23 cellular contexts compared by ENCODE assay signal in genomic region chr9:89223398-89223977, GRCh38. TPM values are rescaled to one million over a fixed set of nuclear protein-coding genes. Genes with fewer than 3 reads are reported as not detected.
DNase-seq lines count a peak whose midpoint lies in the region; ATAC-seq and TF ChIP-seq lines count a peak whose summit lies in the region.
"Had no signal": no experiment of that assay in that cellular context is flagged by ENCODE, and none has a peak within 500 bp of the region (broad histone marks: within the 10 kb centered on the region; RNA-seq: fewer than 3 reads in every experiment).

No MANE protein-coding gene starts in this region.

- DNase-seq in AG20443 (ENCODE audit: low spot score): peak; percentile 40
- peak; percentile 47 for DNase-seq in GM23248
- peak; percentile 76 for DNase-seq in adipocyte (ENCODE audit: low read depth)
- peak; percentile 57 for DNase-seq in fibroblast of mammary gland (ENCODE audit: low read depth)
- DNase-seq in inferior parietal cortex (ENCODE audit: extremely low spot score): no peak
- DNase-seq in GM20000 (ENCODE audit: low spot score): no peak
- DNase-seq: BE2C; Caco-2; CD4-positive, CD25-positive, alpha-beta regulatory T cell; DMS153; GOT3; Kasumi-1; MG63; NCI-H1048; NCI-H146; NCI-H2081 treated with DMSO at 0.1 percent for 48 hours; NCI-H510A; NCI-H774; OCI-M1; SHP77 treated with DMSO at 0.1 percent for 48 hours had no signal

- no peak overlapping the region for H2AFZ ChIP-seq in GM23248

- 16 to 24% methylated on average over 5 of the region's 5 CpGs for WGBS in GM23248 (ENCODE audit: low coverage in 1 of 2, low lambda C conversion rate in 2 of 2, missing lambda C conversion rate in 2 of 2), 2 experiments

- H3K4me1 ChIP-seq in GM23248 (ENCODE audit: insufficient read depth): peaks cover 3% of the 10 kb centered on the region; the same call in 1 of the 2 replicates
- peaks cover 13% of the 10 kb centered on the region for H3K4me1 ChIP-seq in adipocyte (ENCODE audit: control insufficient read depth, insufficient read depth, low read length)
- H3K4me1 ChIP-seq: Caco-2 had no signal

- H3K27ac ChIP-seq in GM23248: no peak overlapping the region

- H3K9me3 ChIP-seq in GM23248 (ENCODE audit: low read depth) (no peaks in the 10 kb centered on the region), adipocyte (ENCODE audit: control insufficient read depth, low read length) (no peaks in the 10 kb centered on the region)
- H3K9me3 ChIP-seq: BE2C, Caco-2, MG63 had no signal

- no peak for TF ChIP-seq CTCF in fibroblast of mammary gland (conservative IDR thresholded peaks at IDR 0.05; ENCODE audit: control insufficient read depth, insufficient read depth, low read depth, low read length)
- TF ChIP-seq CTCF in GM20000 (IDR thresholded peaks at IDR 0.05; ENCODE audit: extremely low read depth, missing control alignments): no peak

- H3K9me2 ChIP-seq in GM23248 (ENCODE audit: insufficient read depth): no peaks in the 10 kb centered on the region

- H3F3A ChIP-seq in GM23248 (ENCODE audit: insufficient read depth): no peaks in the 10 kb centered on the region

- H3K27me3 ChIP-seq in GM23248 (replicated peaks; ENCODE audit: insufficient read depth): no peaks in the 10 kb centered on the region
- H3K27me3 ChIP-seq in adipocyte (replicated peaks; ENCODE audit: control insufficient read depth, insufficient read depth, low read length): no peaks in the 10 kb centered on the region
- H3K27me3 ChIP-seq: BE2C, MG63 had no signal

- H3K4me3 ChIP-seq in GM23248: no peak overlapping the region
- no peak overlapping the region for H3K4me3 ChIP-seq in adipocyte (ENCODE audit: low read length)
- no peak overlapping the region for H3K4me3 ChIP-seq in fibroblast of mammary gland (ENCODE audit: control insufficient read depth, low read depth, low read length)
- H3K4me3 ChIP-seq: MG63 had no signal

- H4K20me1 ChIP-seq in GM23248 (ENCODE audit: insufficient read depth): no peaks in the 10 kb centered on the region

- no peak for ATAC-seq in HG03354 (IDR thresholded peaks at IDR 0.05; ENCODE audit: poor library complexity, severe bottlenecking, unreplicated experiment)
- ATAC-seq: HCT116 had no signal

- no peak overlapping the region for H3K9ac ChIP-seq in GM23248
- H3K9ac ChIP-seq in adipocyte (ENCODE audit: low read length): no peak overlapping the region

- no peaks in the 10 kb centered on the region for H3K36me3 ChIP-seq in GM23248 (ENCODE audit: low read depth)
- no peaks in the 10 kb centered on the region for H3K36me3 ChIP-seq in adipocyte (ENCODE audit: control insufficient read depth, insufficient read depth, low read length, severe bottlenecking)
- H3K36me3 ChIP-seq: BE2C, MG63 had no signal

- H3K79me2 ChIP-seq in GM23248 (ENCODE audit: insufficient read depth): no peaks in the 10 kb centered on the region

- no peak overlapping the region for H3K4me2 ChIP-seq in GM23248 (ENCODE audit: unreplicated experiment)

- in situ Hi-C loops in GM23248 (cut with MboI): no loop called here

RNA-seq across cellular contexts. Expression of gene SHC3, which starts 44.9 kb away (rescaled TPM):
- total RNA-seq in GM23248 (2014; rRNA removed; shearing (Covaris generic)): 0.54 and 0.63 TPM in 2 replicates
- 0.20 and 0.30 TPM in 2 replicates for polyA plus RNA-seq in GM23248 (2016; fragmentation: Nextera tagmentation; extraction: Ambion mirVana)
- total RNA-seq: CD4-positive, CD25-positive, alpha-beta regulatory T cell had no signal
- polyA plus RNA-seq: CD4-positive, CD25-positive, alpha-beta regulatory T cell; IgD-negative memory B cell had no signal

Comparison
In these comparisons a context has a peak if more than half of its experiments do, and no peak if none do; other contexts are left out.
1. DNase-seq: peak in AG20443 (single experiment), GM23248 (single experiment), adipocyte (single experiment) and fibroblast of mammary gland (single experiment); none in inferior parietal cortex (single experiment) and GM20000 (single experiment).